ENCODE assay signal across 1 cellular context in genomic region chr10:22906767-22907166, GRCh38.
TF ChIP-seq lines count a peak whose summit lies in the region.

No MANE protein-coding gene starts in this region.

TF ChIP-seq in GM12878, 131 proteins besides CTCF, POLR2A, EP300 and RAD21 (continued from another document):
- no peak for TF ChIP-seq EED (IDR thresholded peaks at IDR 0.05; ENCODE audit: low read depth)
- TF ChIP-seq POU2F2 (IDR thresholded peaks at IDR 0.05; ENCODE audit: borderline replicate concordance, low read depth, low read length) = no peak
